In genomic region chr15:81106560-81106959, GRCh38 we compare ENCODE assay signal across 1 cellular context.
TF ChIP-seq lines count a peak whose summit lies in the region.

No MANE protein-coding gene starts in this region.

TF ChIP-seq in HCT116, 20 proteins besides CTCF, POLR2A, EP300 and RAD21 (continued from another document):
- TF ChIP-seq REST (IDR thresholded peaks at IDR 0.05; ENCODE audit: low read depth) (no peak), CBX3 (IDR thresholded peaks at IDR 0.05; ENCODE audit: low read depth) (peak; percentile 67; the same call in 1 of the 2 replicates), CEBPB (IDR thresholded peaks at IDR 0.05; ENCODE audit: low read depth) (no peak), EZH2 (IDR thresholded peaks at IDR 0.05) (no peak)
